Comparison of ENCODE assay signal across 8 cellular contexts in genomic region chr11:134253189-134253993, GRCh38. TPM values are rescaled to one million over a fixed set of nuclear protein-coding genes. Genes with fewer than 3 reads are reported as not detected.
DNase-seq lines count a peak whose midpoint lies in the region; ATAC-seq and TF ChIP-seq lines count a peak whose summit lies in the region.

Gene ACAD8, plus strand, starts transcription at chr11:134253568. Its CDS starts 33 bp downstream, at chr11:134253601.
Gene THYN1, minus strand, starts transcription at chr11:134253352. Its CDS starts 470 bp downstream, at chr11:134252882.

- no peaks in the 10 kb centered on the region for H3K27me3 Mint-ChIP-seq in activated CD4-positive, alpha-beta T cell treated with anti-CD3 and anti-CD28 coated beads for 36 hours

- no peaks in the 10 kb centered on the region; the same call in 1 of the 2 replicates for H3K4me1 ChIP-seq in BE2C

- H3K4me3 ChIP-seq in BE2C (ENCODE audit: low read depth, low read length) (peak within 1 kb of the TSS; percentile 99), choroid plexus epithelial cell (ENCODE audit: low read depth, low read length) (peak within 1 kb of the TSS; percentile 86)

- CTCF ChIA-PET in activated CD4-positive, alpha-beta T cell treated with anti-CD3 and anti-CD28 coated beads for 36 hours (lab: Charles Lee) = interaction anchor here (0.7 to 3.8 kb wide), 8 partner anchors 8 to 29 kb away, joined by 3 to 33 read pairs (median 4); partner anchors contain the start of genes GLB1L3, NCAPD3 and VPS26B

- POLR2A ChIA-PET in activated CD4-positive, alpha-beta T cell treated with anti-CD3 and anti-CD28 coated beads for 36 hours (lab: Charles Lee) = interaction anchor here (0.6 to 2.5 kb wide), 5 partner anchors 9 to 119 kb away, joined by 3 to 14 read pairs (median 4); partner anchors contain the start of genes NCAPD3 and VPS26B

- ATAC-seq in HG03442 (IDR thresholded peaks at IDR 0.05; ENCODE audit: unreplicated experiment) = peak; percentile 97
- peak; percentile 99 for ATAC-seq in activated CD4-positive, alpha-beta T cell treated with anti-CD3 and anti-CD28 coated beads for 36 hours

- DNase-seq in BE2C (peak; percentile 99), GM19238 (ENCODE audit: insufficient read length, low spot score) (peak; percentile 95), NCI-H524 (lab: John Stamatoyannopoulos, UW) (peak; percentile 92 to 97), choroid plexus epithelial cell (ENCODE audit: low read depth) (peak; percentile 99), kidney tubule cell (ENCODE audit: low spot score) (peak; percentile 96)
- DNase-seq in activated CD4-positive, alpha-beta T cell treated with anti-CD3 and anti-CD28 coated beads for 36 hours = peak; percentile 98
- peak; percentile 87 to 93 (median 90) for DNase-seq in stimulated activated CD4-positive, alpha-beta T cell treated with anti-CD3 and anti-CD28 coated beads, Interleukin-1b, Interleukin-23, amount 100 ng/mL, for 24 hours (ENCODE audit: low read depth in 4 of 4, low spot score in 1 of 4)

- no peaks in the 10 kb centered on the region for H3K27me3 ChIP-seq in BE2C

- peaks cover 16% of the 10 kb centered on the region for H3K36me3 Mint-ChIP-seq in activated CD4-positive, alpha-beta T cell treated with anti-CD3 and anti-CD28 coated beads for 36 hours (ENCODE audit: low read depth)

- H3K27ac Mint-ChIP-seq in activated CD4-positive, alpha-beta T cell treated with anti-CD3 and anti-CD28 coated beads for 36 hours = peak within 1 kb of the TSS; percentile 80

- no peaks in the 10 kb centered on the region for H3K9me3 Mint-ChIP-seq in activated CD4-positive, alpha-beta T cell treated with anti-CD3 and anti-CD28 coated beads for 36 hours (ENCODE audit: low read depth)

- no peak for TF ChIP-seq CTCF in BE2C (IDR thresholded peaks at IDR 0.05; ENCODE audit: low read depth, low read length)
- no peak for TF ChIP-seq CTCF in choroid plexus epithelial cell (conservative IDR thresholded peaks at IDR 0.05; ENCODE audit: low read depth, low read length)

- H3K9me3 ChIP-seq in BE2C = no peaks in the 10 kb centered on the region

- H3K36me3 ChIP-seq in BE2C = peaks cover 6% of the 10 kb centered on the region; the same call in 1 of the 2 replicates

- intact Hi-C loops in activated CD4-positive, alpha-beta T cell treated with anti-CD3 and anti-CD28 coated beads for 36 hours (cut with DNase I, micrococcal nuclease) = loop anchor here (1.0 to 5.0 kb wide), 6 partner anchors 22 to 308 kb away; partner anchors contain the start of genes GLB1L2 (in 2 of the 2) and VPS26B (in 2 of the 2)

- peaks cover 36% of the 10 kb centered on the region for H3K4me1 Mint-ChIP-seq in activated CD4-positive, alpha-beta T cell treated with anti-CD3 and anti-CD28 coated beads for 36 hours

- H3K4me3 Mint-ChIP-seq in activated CD4-positive, alpha-beta T cell treated with anti-CD3 and anti-CD28 coated beads for 36 hours = peak within 1 kb of the TSS; percentile 90

RNA-seq across cellular contexts. Expression of gene ACAD8, which starts in this region (rescaled TPM):
- 34.0 TPM for polyA plus RNA-seq in BE2C (2012; ENCODE audit: insufficient read depth, insufficient read length, low read depth)
- total RNA-seq in activated CD4-positive, alpha-beta T cell treated with anti-CD3 and anti-CD28 coated beads for 36 hours = 10 to 100 TPM; 12.4 to 16.6 TPM

RNA-seq across cellular contexts. Expression of gene THYN1, which starts in this region (rescaled TPM):
- polyA plus RNA-seq in BE2C (2012; ENCODE audit: insufficient read depth, insufficient read length, low read depth) = 38.9 TPM
- total RNA-seq in activated CD4-positive, alpha-beta T cell treated with anti-CD3 and anti-CD28 coated beads for 36 hours = 10 to 100 TPM; 75.5 to 89.5 TPM

Comparison
In these comparisons a context has a peak if more than half of its experiments do, and no peak if none do; other contexts are left out.
1. Peak in every context shown above with its lines: DNase-seq, ATAC-seq and H3K4me3 ChIP-seq.